In the genomic region with DNA sequence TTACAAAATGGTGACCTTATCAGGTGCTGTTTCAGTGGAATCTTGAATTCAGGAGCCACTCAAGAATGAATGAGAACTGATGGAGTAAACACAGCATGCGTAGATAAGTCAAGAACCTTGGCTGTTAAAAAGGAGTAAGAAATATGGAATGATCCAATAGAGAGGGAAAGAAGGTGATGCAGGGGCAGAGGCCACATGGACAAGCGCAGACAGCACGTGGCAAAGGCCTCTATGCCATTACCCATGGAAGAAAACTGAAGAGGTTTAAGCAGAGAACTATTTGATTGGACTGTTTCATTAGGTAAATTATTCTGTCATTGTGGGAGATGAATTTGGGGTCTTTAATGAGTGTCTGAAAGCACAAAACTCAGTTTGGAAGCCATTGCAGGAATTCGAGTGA, we compare ENCODE assay signal across 27 cellular contexts.
"Had no signal": no experiment of that assay in that cellular context is flagged by ENCODE, and none has a peak within 500 bp of the region (broad histone marks: within the 10 kb centered on the region; RNA-seq: fewer than 3 reads in every experiment).

No MANE protein-coding gene starts in this region.

- H3K36me3 Mint-ChIP-seq: naive B cell had no signal

- DNase-seq: colonic mucosa; cortex of kidney; effector CD8-positive, alpha-beta T cell; effector memory CD8-positive, alpha-beta T cell; endodermal cell; erythroblast; esophagus squamous epithelium; foreskin fibroblast; foreskin melanocyte; gastrocnemius medialis; glutamatergic neuron; head of caudate nucleus; heart right ventricle; hippocampal formation; left cardiac atrium; left lung; left ventricle myocardium superior; lower lobe of right lung; mesenchymal stem cell; mucosa of descending colon; naive B cell had no signal

- H3K27me3 Mint-ChIP-seq: dendritic cell treated with granulocyte-macrophage colony-stimulating factor and Interleukin-4, amounts not matched to agents 40 ng/mL and 50 ng/mL, for 4 days had no signal

- H3K4me1 ChIP-seq: colonic mucosa, esophagus squamous epithelium, gastrocnemius medialis, left lung, lower lobe of right lung had no signal

- H3K4me1 Mint-ChIP-seq: endodermal cell, mesothelial cell of epicardium had no signal

- H3K27me3 ChIP-seq: colonic mucosa, esophagus squamous epithelium, gastrocnemius medialis, heart right ventricle, left lung had no signal

- H3K27ac ChIP-seq: colonic mucosa, epithelial cell of prostate, esophagus squamous epithelium, gastrocnemius medialis, heart right ventricle, left lung, lower lobe of right lung had no signal

- H3K36me3 ChIP-seq: colonic mucosa, esophagus squamous epithelium, gastrocnemius medialis, heart right ventricle, left lung, lower lobe of right lung had no signal

- H3K4me3 Mint-ChIP-seq: dendritic cell treated with granulocyte-macrophage colony-stimulating factor and Interleukin-4, amounts not matched to agents 40 ng/mL and 50 ng/mL, for 4 days; effector memory CD8-positive, alpha-beta T cell; endodermal cell; mesothelial cell of epicardium; naive B cell had no signal

- H3K9me3 Mint-ChIP-seq: effector memory CD8-positive, alpha-beta T cell had no signal

- H3K27ac Mint-ChIP-seq: dendritic cell treated with granulocyte-macrophage colony-stimulating factor and Interleukin-4, amounts not matched to agents 40 ng/mL and 50 ng/mL, for 4 days; effector memory CD8-positive, alpha-beta T cell; endodermal cell; mesothelial cell of epicardium had no signal

- FAIRE-seq: endometrium, islet of Langerhans, keratinocyte had no signal

- H3K9me3 ChIP-seq: colonic mucosa, esophagus squamous epithelium, gastrocnemius medialis, left lung, lower lobe of right lung, mucosa of descending colon had no signal

- H3K4me3 ChIP-seq: colonic mucosa, esophagus squamous epithelium, gastrocnemius medialis, heart right ventricle, left lung, lower lobe of right lung, mucosa of descending colon had no signal
